In the genomic region with DNA sequence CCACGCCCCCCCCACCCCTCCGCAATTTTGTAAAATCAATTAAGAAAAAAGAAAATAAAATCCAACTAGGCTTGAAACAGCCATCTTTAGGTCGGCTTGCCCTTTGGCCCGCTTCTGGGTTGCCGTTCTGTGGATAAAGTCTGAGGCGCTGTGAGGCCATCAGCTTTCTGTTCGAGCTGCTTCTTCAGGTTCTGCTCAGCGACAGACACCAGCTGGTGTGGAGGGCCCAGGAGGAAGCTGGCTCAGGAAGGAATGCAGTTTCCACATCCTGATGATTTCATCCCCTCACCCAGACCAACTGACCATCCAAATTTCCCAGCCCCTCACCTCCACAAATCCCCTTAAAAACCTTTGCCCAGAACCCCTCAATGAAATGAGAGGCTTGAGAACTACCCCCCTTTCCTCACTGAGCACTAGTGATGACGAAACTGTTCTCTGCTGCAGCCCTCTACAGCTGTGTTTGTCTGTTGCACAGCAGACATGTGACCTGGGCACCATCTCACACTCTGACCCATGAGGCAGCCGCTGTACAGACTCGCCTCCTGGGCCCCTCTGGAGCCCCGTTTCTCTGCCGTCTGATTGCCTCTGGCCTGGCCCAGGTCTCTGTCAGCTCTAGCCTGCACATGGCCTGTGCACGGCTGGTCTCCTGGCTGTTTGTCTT, we compare ENCODE assay signal across 15 cellular contexts. TPM values are rescaled to one million over a fixed set of nuclear protein-coding genes. Genes with fewer than 3 reads are reported as not detected.
DNase-seq lines count a peak whose midpoint lies in the region; ATAC-seq and TF ChIP-seq lines count a peak whose summit lies in the region.
"Had no signal": no experiment of that assay in that cellular context is flagged by ENCODE, and none has a peak within 500 bp of the region (broad histone marks: within the 10 kb centered on the region; RNA-seq: fewer than 3 reads in every experiment).

No MANE protein-coding gene starts in this region.

- H3K27ac ChIP-seq in MM.1S (ENCODE audit: low read length) (no peak overlapping the region), stomach (peak overlapping the region in 3 of 5 donors; percentile 46 to 50 (median 47))
- H3K27ac ChIP-seq: spleen had no signal

- no peaks in the 10 kb centered on the region for H3K9me3 Mint-ChIP-seq in WTC11
- no peaks in the 10 kb centered on the region for H3K9me3 Mint-ChIP-seq in activated naive CD8-positive, alpha-beta T cell treated with anti-CD3 and anti-CD28 coated beads, Interleukin-2, amount 50 U/mL, for 24 hours
- H3K9me3 Mint-ChIP-seq: stimulated activated memory B cell treated with anti-CD40 and anti-IgM and Interleukin-4, amounts not matched to agents 10 μg/mL and 1 μg/mL and 100 μg/mL, for 72 hours had no signal

- no peaks in the 10 kb centered on the region for H3K36me3 ChIP-seq in MM.1S (replicated peaks; ENCODE audit: insufficient read depth, low read length)
- no peaks in the 10 kb centered on the region for H3K36me3 ChIP-seq in stomach
- H3K36me3 ChIP-seq: spleen had no signal

- DNase-seq in MM.1S: no peak
- no peak for DNase-seq in WTC11 (ENCODE audit: low spot score)
- DNase-seq in left kidney (ENCODE audit: low read depth, low spot score): peak; percentile 39
- DNase-seq in stomach: no peak
- no peak for DNase-seq in stimulated activated naive CD8-positive, alpha-beta T cell treated with anti-CD3 and anti-CD28 coated beads, Interleukin-15, Interleukin-2, amounts not matched to agents 100 U/mL and 50 U/mL, for 24 hours
- DNase-seq in activated naive CD8-positive, alpha-beta T cell treated with anti-CD3 and anti-CD28 coated beads, Interleukin-2, amount 50 U/mL, for 24 hours: no peak
- DNase-seq: activated CD4-positive, alpha-beta T cell treated with anti-CD3 and anti-CD28 coated beads, Interleukin-2, amount 50 U/mL, for 48 hours; GOT3; NCI-H1105; spleen had no signal

- peak overlapping the region; percentile 45; the same call in 1 of the 2 replicates for H2AFZ ChIP-seq in MM.1S (ENCODE audit: low read length)

- ATAC-seq in WTC11 (peak; percentile 36; the same call in 1 of the 2 replicates), HG02938 (IDR thresholded peaks at IDR 0.05; ENCODE audit: unreplicated experiment) (no peak)
- ATAC-seq in stimulated activated naive CD8-positive, alpha-beta T cell treated with anti-CD3 and anti-CD28 coated beads, Interleukin-15, Interleukin-2, amounts not matched to agents 100 U/mL and 50 U/mL, for 24 hours: no peak
- ATAC-seq in activated naive CD8-positive, alpha-beta T cell treated with anti-CD3 and anti-CD28 coated beads, Interleukin-2, amount 50 U/mL, for 24 hours: no peak
- ATAC-seq: stimulated activated memory B cell treated with anti-CD40 and anti-IgM and Interleukin-4, amounts not matched to agents 10 μg/mL and 1 μg/mL and 100 μg/mL, for 72 hours had no signal

- H3K4me1 Mint-ChIP-seq in WTC11: peaks cover 13% of the 10 kb centered on the region; the same call in 1 of the 2 replicates
- H3K4me1 Mint-ChIP-seq in activated naive CD8-positive, alpha-beta T cell treated with anti-CD3 and anti-CD28 coated beads, Interleukin-2, amount 50 U/mL, for 24 hours: no peaks in the 10 kb centered on the region
- H3K4me1 Mint-ChIP-seq: stimulated activated memory B cell treated with anti-CD40 and anti-IgM and Interleukin-4, amounts not matched to agents 10 μg/mL and 1 μg/mL and 100 μg/mL, for 72 hours had no signal

- no peak overlapping the region for H3K27ac Mint-ChIP-seq in WTC11
- H3K27ac Mint-ChIP-seq in activated naive CD8-positive, alpha-beta T cell treated with anti-CD3 and anti-CD28 coated beads, Interleukin-2, amount 50 U/mL, for 24 hours: no peak overlapping the region
- H3K27ac Mint-ChIP-seq: stimulated activated memory B cell treated with anti-CD40 and anti-IgM and Interleukin-4, amounts not matched to agents 10 μg/mL and 1 μg/mL and 100 μg/mL, for 72 hours had no signal

- no peak overlapping the region for H3K4me3 Mint-ChIP-seq in WTC11
- H3K4me3 Mint-ChIP-seq in activated naive CD8-positive, alpha-beta T cell treated with anti-CD3 and anti-CD28 coated beads, Interleukin-2, amount 50 U/mL, for 24 hours: no peak overlapping the region
- H3K4me3 Mint-ChIP-seq: stimulated activated memory B cell treated with anti-CD40 and anti-IgM and Interleukin-4, amounts not matched to agents 10 μg/mL and 1 μg/mL and 100 μg/mL, for 72 hours had no signal

- H3K9ac ChIP-seq in MM.1S (ENCODE audit: low read length): no peak overlapping the region

- intact Hi-C loops in stomach (cut with DNase I; ENCODE audit: low total_unique reads): no loop called here

- WGBS in stomach, 5 donors: 49 to 62% (median 56%) methylated on average over 10 to 14 of the region's 14 CpGs

- no peaks in the 10 kb centered on the region for H3K27me3 ChIP-seq in MM.1S (replicated peaks; ENCODE audit: insufficient read depth, low read length)
- no peaks in the 10 kb centered on the region for H3K27me3 ChIP-seq in stomach

- TF ChIP-seq EP300 in stomach (IDR thresholded peaks at IDR 0.05): no peak

- H3K79me2 ChIP-seq in MM.1S (ENCODE audit: low read length): no peaks in the 10 kb centered on the region

- no peaks in the 10 kb centered on the region for H4K20me1 ChIP-seq in MM.1S (ENCODE audit: insufficient read depth, low read length)

- TF ChIP-seq POLR2A in stomach (IDR thresholded peaks at IDR 0.05): no peak

- H3K9me3 ChIP-seq in MM.1S (replicated peaks; ENCODE audit: insufficient read depth, low read length): no peaks in the 10 kb centered on the region
- no peaks in the 10 kb centered on the region for H3K9me3 ChIP-seq in stomach
- H3K9me3 ChIP-seq: spleen had no signal

- H3K4me3 ChIP-seq in MM.1S (ENCODE audit: low read length): no peak overlapping the region
- no peak overlapping the region for H3K4me3 ChIP-seq in stomach
- H3K4me3 ChIP-seq: lung, spleen had no signal

- H3F3A ChIP-seq in MM.1S (ENCODE audit: insufficient read depth, low read length): no peaks in the 10 kb centered on the region

- H3K9me2 ChIP-seq in MM.1S (replicated peaks; ENCODE audit: insufficient read depth, low read length): no peaks in the 10 kb centered on the region

- no peaks in the 10 kb centered on the region for H3K36me3 Mint-ChIP-seq in WTC11
- H3K36me3 Mint-ChIP-seq in activated naive CD8-positive, alpha-beta T cell treated with anti-CD3 and anti-CD28 coated beads, Interleukin-2, amount 50 U/mL, for 24 hours (ENCODE audit: low read depth): no peaks in the 10 kb centered on the region
- H3K36me3 Mint-ChIP-seq: stimulated activated memory B cell treated with anti-CD40 and anti-IgM and Interleukin-4, amounts not matched to agents 10 μg/mL and 1 μg/mL and 100 μg/mL, for 72 hours had no signal

- POLR2A ChIA-PET in WTC11 (lab: Charles Lee): no interaction called here

- no peaks in the 10 kb centered on the region for H3K27me3 Mint-ChIP-seq in WTC11 (ENCODE audit: low read depth)
- H3K27me3 Mint-ChIP-seq in activated naive CD8-positive, alpha-beta T cell treated with anti-CD3 and anti-CD28 coated beads, Interleukin-2, amount 50 U/mL, for 24 hours: peaks cover 9% of the 10 kb centered on the region
- H3K27me3 Mint-ChIP-seq: stimulated activated memory B cell treated with anti-CD40 and anti-IgM and Interleukin-4, amounts not matched to agents 10 μg/mL and 1 μg/mL and 100 μg/mL, for 72 hours had no signal

- TF ChIP-seq CTCF in MM.1S (IDR thresholded peaks at IDR 0.05; ENCODE audit: low read length) (no peak), WTC11 (IDR thresholded peaks at IDR 0.05) (no peak), stomach (IDR thresholded peaks at IDR 0.05) (no peak)

- H3K4me2 ChIP-seq in MM.1S (ENCODE audit: low read depth, low read length): no peak overlapping the region

- no peaks in the 10 kb centered on the region for H3K4me1 ChIP-seq in MM.1S (ENCODE audit: low read length)
- H3K4me1 ChIP-seq in stomach: no peaks in the 10 kb centered on the region

- CTCF ChIA-PET in WTC11 (lab: Charles Lee): interaction anchor here (0.6 to 1.0 kb wide), 5 partner anchors 8 to 1893 kb away, joined by 3 to 4 read pairs (median 3); no protein-coding TSS in a partner anchor

TF ChIP-seq in WTC11, 78 proteins besides CTCF, POLR2A, EP300 and RAD21 (continues in another document):
- TF ChIP-seq SMAD3 (CRISPR knock-in tag; IDR thresholded peaks at IDR 0.05; ENCODE audit: borderline replicate concordance) (no peak), NFE2L1 (CRISPR knock-in tag; IDR thresholded peaks at IDR 0.05) (no peak), RORB (CRISPR knock-in tag; IDR thresholded peaks at IDR 0.05) (no peak), TEAD1 (CRISPR knock-in tag; IDR thresholded peaks at IDR 0.05) (no peak), ZNF138 (CRISPR knock-in tag; conservative IDR thresholded peaks at IDR 0.05) (no peak)
- TF ChIP-seq, protein P1, sequence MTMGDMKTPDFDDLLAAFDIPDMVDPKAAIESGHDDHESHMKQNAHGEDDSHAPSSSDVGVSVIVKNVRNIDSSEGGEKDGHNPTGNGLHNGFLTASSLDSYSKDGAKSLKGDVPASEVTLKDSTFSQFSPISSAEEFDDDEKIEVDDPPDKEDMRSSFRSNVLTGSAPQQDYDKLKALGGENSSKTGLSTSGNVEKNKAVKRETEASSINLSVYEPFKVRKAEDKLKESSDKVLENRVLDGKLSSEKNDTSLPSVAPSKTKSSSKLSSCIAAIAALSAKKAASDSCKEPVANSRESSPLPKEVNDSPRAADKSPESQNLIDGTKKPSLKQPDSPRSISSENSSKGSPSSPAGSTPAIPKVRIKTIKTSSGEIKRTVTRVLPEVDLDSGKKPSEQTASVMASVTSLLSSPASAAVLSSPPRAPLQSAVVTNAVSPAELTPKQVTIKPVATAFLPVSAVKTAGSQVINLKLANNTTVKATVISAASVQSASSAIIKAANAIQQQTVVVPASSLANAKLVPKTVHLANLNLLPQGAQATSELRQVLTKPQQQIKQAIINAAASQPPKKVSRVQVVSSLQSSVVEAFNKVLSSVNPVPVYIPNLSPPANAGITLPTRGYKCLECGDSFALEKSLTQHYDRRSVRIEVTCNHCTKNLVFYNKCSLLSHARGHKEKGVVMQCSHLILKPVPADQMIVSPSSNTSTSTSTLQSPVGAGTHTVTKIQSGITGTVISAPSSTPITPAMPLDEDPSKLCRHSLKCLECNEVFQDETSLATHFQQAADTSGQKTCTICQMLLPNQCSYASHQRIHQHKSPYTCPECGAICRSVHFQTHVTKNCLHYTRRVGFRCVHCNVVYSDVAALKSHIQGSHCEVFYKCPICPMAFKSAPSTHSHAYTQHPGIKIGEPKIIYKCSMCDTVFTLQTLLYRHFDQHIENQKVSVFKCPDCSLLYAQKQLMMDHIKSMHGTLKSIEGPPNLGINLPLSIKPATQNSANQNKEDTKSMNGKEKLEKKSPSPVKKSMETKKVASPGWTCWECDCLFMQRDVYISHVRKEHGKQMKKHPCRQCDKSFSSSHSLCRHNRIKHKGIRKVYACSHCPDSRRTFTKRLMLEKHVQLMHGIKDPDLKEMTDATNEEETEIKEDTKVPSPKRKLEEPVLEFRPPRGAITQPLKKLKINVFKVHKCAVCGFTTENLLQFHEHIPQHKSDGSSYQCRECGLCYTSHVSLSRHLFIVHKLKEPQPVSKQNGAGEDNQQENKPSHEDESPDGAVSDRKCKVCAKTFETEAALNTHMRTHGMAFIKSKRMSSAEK (CRISPR knock-in tag; IDR thresholded peaks at IDR 0.05; ENCODE audit: borderline replicate concordance): no peak

RNA-seq across cellular contexts. Expression of a gene that starts 45.4 kb away (rescaled TPM):
- total RNA-seq in WTC11 (2021) (0.04 to 0.09 TPM (median 0.05 TPM) in 3 replicates), stomach (not detected)
- polyA plus RNA-seq in stomach: not detected
- total RNA-seq: lung, SK-MEL-5, spleen had no signal
- polyA plus RNA-seq: adipose tissue, lung, spleen had no signal
